ENCODE assay signal across 9 cellular contexts in the genomic region with DNA sequence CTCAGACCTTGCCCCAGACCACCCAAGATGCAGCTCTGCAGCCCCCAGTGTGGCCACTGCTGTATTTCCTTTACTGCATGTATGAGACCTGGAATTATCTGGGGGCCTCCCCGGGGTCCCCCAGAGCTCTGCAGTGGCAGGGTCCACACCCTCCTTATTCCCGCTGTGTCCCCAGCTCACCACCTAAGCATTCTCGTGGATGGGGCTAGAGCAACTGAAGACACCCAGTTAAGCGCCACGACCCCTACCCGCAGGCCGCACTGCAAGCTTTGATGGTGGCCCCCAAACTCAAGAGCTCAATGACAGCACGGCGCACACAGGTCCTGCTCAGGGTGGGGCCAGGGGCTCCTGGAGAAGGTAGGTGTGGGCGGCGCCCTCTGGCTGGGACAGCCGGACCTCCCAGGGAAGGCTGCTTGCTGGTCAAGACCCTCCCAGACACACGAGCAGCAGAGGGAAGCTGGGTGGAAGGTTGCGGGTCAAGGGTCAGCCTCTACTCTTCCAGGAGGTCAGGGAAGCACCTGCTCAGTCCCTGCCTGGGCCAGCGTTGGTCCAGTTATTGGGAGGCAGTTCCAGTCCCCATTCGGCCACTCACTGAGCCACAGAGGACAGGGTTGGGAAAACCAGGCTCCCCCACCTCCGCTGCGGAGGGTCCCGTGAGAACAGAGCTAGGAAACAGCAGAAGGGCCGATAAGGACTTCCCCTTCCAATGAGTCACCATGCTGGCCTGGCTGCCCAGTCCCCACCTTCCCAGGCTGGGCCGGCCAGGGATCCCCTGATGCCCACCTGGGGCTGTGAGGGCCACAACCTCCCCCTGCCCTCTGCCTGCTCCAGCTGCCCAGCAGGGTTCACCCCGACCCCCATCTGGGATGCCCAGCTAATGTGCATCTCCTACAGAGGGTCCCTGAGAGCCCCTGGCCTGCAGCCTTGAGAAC. TPM values are rescaled to one million over a fixed set of nuclear protein-coding genes. Genes with fewer than 3 reads are reported as not detected.
DNase-seq lines count a peak whose midpoint lies in the region; FAIRE-seq and TF ChIP-seq lines count a peak whose summit lies in the region.
"Had no signal": no experiment of that assay in that cellular context is flagged by ENCODE, and none has a peak within 500 bp of the region (broad histone marks: within the 10 kb centered on the region; RNA-seq: fewer than 3 reads in every experiment).

No MANE protein-coding gene starts in this region.

- no peak for TF ChIP-seq CTCF in mammary epithelial cell (conservative IDR thresholded peaks at IDR 0.05 in 1 of 2, IDR thresholded peaks at IDR 0.05 in 1 of 2; ENCODE audit: extremely low read depth in 1 of 2, insufficient read depth in 1 of 2, low read depth in 1 of 2, low read length in 2 of 2)
- no peak for TF ChIP-seq CTCF in kidney (IDR thresholded peaks at IDR 0.05; ENCODE audit: borderline replicate concordance, extremely low read depth, insufficient read depth)
- TF ChIP-seq CTCF in smooth muscle cell (IDR thresholded peaks at IDR 0.05; ENCODE audit: borderline replicate concordance, insufficient read depth, poor library complexity, severe bottlenecking) = no peak
- no peak for TF ChIP-seq CTCF in MM.1S (IDR thresholded peaks at IDR 0.05; ENCODE audit: low read length)

- no TSS peak for BruUV-seq in mammary epithelial cell (replicated peaks; lab: Mats Ljungman, UMichigan)

- dilution Hi-C loops in mammary epithelial cell (cut with HindIII; ENCODE audit: low sequenced_read_pairs) = loop anchor here (5.0 kb wide), 1 partner anchor 37 kb away; no protein-coding TSS in a partner anchor

- no peaks in the 10 kb centered on the region for H4K20me1 ChIP-seq in mammary epithelial cell (ENCODE audit: insufficient read depth, low read length)
- peaks cover 57% of the 10 kb centered on the region for H4K20me1 ChIP-seq in smooth muscle cell (ENCODE audit: low read depth)
- H4K20me1 ChIP-seq in MM.1S (ENCODE audit: insufficient read depth, low read length) = no peaks in the 10 kb centered on the region

- DNase-seq in HT-29 (ENCODE audit: low spot score) (peak; percentile 65), mammary epithelial cell (no peak), kidney (peak; percentile 79), smooth muscle cell (lab: John Stamatoyannopoulos, UW; ENCODE audit: unreplicated experiment) (no peak), glomerular visceral epithelial cell (ENCODE audit: extremely low spot score) (no peak), kidney tubule cell (ENCODE audit: low spot score) (no peak), MM.1S (no peak), HEK293T (ENCODE audit: extremely low spot score) (no peak)
- DNase-seq: naive thymus-derived CD4-positive, alpha-beta T cell had no signal

- WGBS in mammary epithelial cell (ENCODE audit: low coverage, missing lambda C conversion rate) = 81% methylated on average over 13 of the region's 22 CpGs
- 65% methylated on average over 22 of the region's 22 CpGs for WGBS in smooth muscle cell (ENCODE audit: low lambda C conversion rate)

- CTCF ChIA-PET in mammary epithelial cell (lab: Charles Lee; ENCODE audit: low non-redundant PET) = interaction anchor here (0.6 kb wide), 1 partner anchor 29 kb away, joined by 3 read pairs; no protein-coding TSS in a partner anchor
- CTCF ChIA-PET in HEK293T (lab: Yijun Ruan, JAX) = interaction anchor here (0.5 to 2.5 kb wide), 2 partner anchors 19 to 208 kb away, joined by 4 to 9 read pairs; no protein-coding TSS in a partner anchor

- H3K9ac ChIP-seq in mammary epithelial cell (ENCODE audit: insufficient read depth, low read length) (no peak overlapping the region), kidney (ENCODE audit: low read length in 2 of 2) (peak overlapping the region in 1 of 2 donors; percentile 89), smooth muscle cell (ENCODE audit: low read depth) (no peak overlapping the region), MM.1S (ENCODE audit: low read length) (no peak overlapping the region)

- H3K27me3 ChIP-seq in mammary epithelial cell (ENCODE audit: insufficient read depth, low read length) (no peaks in the 10 kb centered on the region), smooth muscle cell (ENCODE audit: low read depth) (no peaks in the 10 kb centered on the region), MM.1S (replicated peaks; ENCODE audit: insufficient read depth, low read length) (no peaks in the 10 kb centered on the region)

- H2AFZ ChIP-seq in mammary epithelial cell (ENCODE audit: low read depth, low read length) (no peak overlapping the region), smooth muscle cell (ENCODE audit: low read depth) (no peak overlapping the region), MM.1S (ENCODE audit: low read length) (no peak overlapping the region)

- H3K36me3 ChIP-seq in mammary epithelial cell (ENCODE audit: insufficient read depth, low read length) = no peaks in the 10 kb centered on the region
- H3K36me3 ChIP-seq in kidney (ENCODE audit: control insufficient read depth in 1 of 2, insufficient read depth in 2 of 2, low read length in 2 of 2) = no peaks in the 10 kb centered on the region
- H3K36me3 ChIP-seq in smooth muscle cell (ENCODE audit: low read depth) = no peaks in the 10 kb centered on the region
- no peaks in the 10 kb centered on the region for H3K36me3 ChIP-seq in MM.1S (replicated peaks; ENCODE audit: insufficient read depth, low read length)

- H3K79me2 ChIP-seq in mammary epithelial cell (ENCODE audit: insufficient read depth, low read length) (peaks cover 73% of the 10 kb centered on the region), smooth muscle cell (ENCODE audit: low read depth) (peaks cover 14% of the 10 kb centered on the region), MM.1S (ENCODE audit: low read length) (peaks cover 50% of the 10 kb centered on the region)

- H3K4me1 ChIP-seq in mammary epithelial cell (ENCODE audit: insufficient read depth, low read length) (peaks cover 76% of the 10 kb centered on the region), kidney (ENCODE audit: control insufficient read depth in 1 of 2, insufficient read depth in 1 of 2, low read depth in 1 of 2, low read length in 2 of 2) (peaks cover 24 to 64% of the 10 kb centered on the region in 2 donors), smooth muscle cell (ENCODE audit: low read depth) (peaks cover 68% of the 10 kb centered on the region), MM.1S (ENCODE audit: low read length) (peaks cover 13% of the 10 kb centered on the region)

- H3K9me3 ChIP-seq in mammary epithelial cell (replicated peaks; ENCODE audit: insufficient read depth, low read length) (no peaks in the 10 kb centered on the region), kidney (ENCODE audit: control insufficient read depth in 1 of 2, low read length in 2 of 2) (no peaks in the 10 kb centered on the region), smooth muscle cell (replicated peaks; ENCODE audit: low read depth) (no peaks in the 10 kb centered on the region), MM.1S (replicated peaks; ENCODE audit: insufficient read depth, low read length) (no peaks in the 10 kb centered on the region)

- H3K27ac ChIP-seq in mammary epithelial cell (ENCODE audit: insufficient read depth, low read depth, low read length) = no peak overlapping the region
- peak overlapping the region; percentile 91 to 95 for H3K27ac ChIP-seq in kidney (ENCODE audit: low read depth in 2 of 2, low read length in 2 of 2)
- peak overlapping the region; percentile 47 for H3K27ac ChIP-seq in smooth muscle cell (ENCODE audit: low read depth)
- H3K27ac ChIP-seq in MM.1S (ENCODE audit: low read length) = no peak overlapping the region

- no peaks in the 10 kb centered on the region for H3K9me2 ChIP-seq in MM.1S (replicated peaks; ENCODE audit: insufficient read depth, low read length)

- POLR2A ChIA-PET in HEK293T (lab: Yijun Ruan, JAX) = interaction anchor here (1.0 to 2.3 kb wide), 2 partner anchors 23 to 62 kb away, joined by 3 to 8 read pairs; a partner anchor contains a TSS

- in situ Hi-C loops in mammary epithelial cell (cut with MboI; ENCODE audit: low sequenced_read_pairs in 2 of 2) = no loop called here

- intact Hi-C loops in mammary epithelial cell (cut with micrococcal nuclease) = loop anchor here (2.0 kb wide), 1 partner anchor 15 kb away; no protein-coding TSS in a partner anchor
- intact Hi-C loops in kidney (cut with DNase I) = no loop called here

- H3K4me2 ChIP-seq in mammary epithelial cell (ENCODE audit: insufficient read depth, low read depth, low read length) = peak overlapping the region; percentile 78
- H3K4me2 ChIP-seq in smooth muscle cell = peak overlapping the region; percentile 99
- no peak overlapping the region for H3K4me2 ChIP-seq in MM.1S (ENCODE audit: low read depth, low read length)

- H3F3A ChIP-seq in smooth muscle cell (ENCODE audit: low read depth) = no peaks in the 10 kb centered on the region
- H3F3A ChIP-seq in MM.1S (ENCODE audit: insufficient read depth, low read length) = peaks cover 4% of the 10 kb centered on the region; the same call in 1 of the 2 replicates

- no peak for FAIRE-seq in kidney (lab: Jason Lieb, UNC)

- peak overlapping the region in 1 of 3 experiments; percentile 14 for H3K4me3 ChIP-seq in mammary epithelial cell (replicated peaks in 1 of 3; ENCODE audit: insufficient read depth in 1 of 3, low read depth in 2 of 3, low read length in 3 of 3)
- H3K4me3 ChIP-seq in kidney (ENCODE audit: low read length in 2 of 2) = peak overlapping the region; percentile 34 to 73
- H3K4me3 ChIP-seq in smooth muscle cell = no peak overlapping the region
- no peak overlapping the region for H3K4me3 ChIP-seq in MM.1S (ENCODE audit: low read length)

TF ChIP-seq in HEK293T, 16 proteins besides CTCF, POLR2A, EP300 and RAD21:
- TF ChIP-seq FOXA1 (IDR thresholded peaks at IDR 0.05) (no peak), ARNT (IDR thresholded peaks at IDR 0.05) (no peak)

RNA-seq across cellular contexts. Expression of a gene that starts 2.9 kb away (rescaled TPM):
- 286 and 336 TPM in 2 replicates for total RNA-seq in HT-29 (2014; rRNA removed; shearing (Covaris generic))
- total RNA-seq in mammary epithelial cell (100 to 1,000 TPM in 1 of 2 donors, 10 to 100 TPM in 1; 71.3 to 220 TPM), kidney (342 TPM), smooth muscle cell (27.5 and 30.0 TPM in 2 replicates)
- polyA plus RNA-seq in mammary epithelial cell (9.7 TPM), kidney (ENCODE audit: insufficient read depth, low read depth, low replicate concordance) (94.0 TPM), smooth muscle cell (27.6 and 132 TPM in 2 replicates)
- 19.0 TPM for polyA minus RNA-seq in mammary epithelial cell
- polyA plus RNA-seq: naive thymus-derived CD4-positive, alpha-beta T cell had no signal

RNA-seq across cellular contexts. Expression of a gene that starts 22.7 kb away (rescaled TPM):
- 3,073 and 3,139 TPM in 2 replicates for total RNA-seq in HT-29 (2014; rRNA removed; shearing (Covaris generic))
- 1,000 to 10,000 TPM in 1 of 2 donors, 100 to 1,000 TPM in 1; 894 to 1,553 TPM for total RNA-seq in mammary epithelial cell
- polyA plus RNA-seq in mammary epithelial cell = 3,470 TPM
- 261 TPM for polyA minus RNA-seq in mammary epithelial cell
- 1,221 TPM for total RNA-seq in kidney
- polyA plus RNA-seq in kidney (ENCODE audit: insufficient read depth, low read depth, low replicate concordance) = 2,336 TPM
- 2,536 and 4,082 TPM in 2 replicates for total RNA-seq in smooth muscle cell
- 438 and 495 TPM in 2 replicates for polyA plus RNA-seq in smooth muscle cell

RNA-seq across cellular contexts. Expression of a gene that starts 42.9 kb away (rescaled TPM):
- total RNA-seq in HT-29 (2014; rRNA removed; shearing (Covaris generic)) = 9.5 and 9.8 TPM in 2 replicates
- total RNA-seq in mammary epithelial cell = 1 to 10 TPM; 2.3 to 4.4 TPM
- 4.7 TPM for polyA plus RNA-seq in mammary epithelial cell
- polyA minus RNA-seq in mammary epithelial cell = 12.8 TPM
- total RNA-seq in kidney = 4.5 TPM
- polyA plus RNA-seq in kidney (ENCODE audit: insufficient read depth, low read depth, low replicate concordance) = 2.0 TPM
- total RNA-seq in smooth muscle cell = 5.2 and 7.6 TPM in 2 replicates
- polyA plus RNA-seq in smooth muscle cell = 7.4 and 13.7 TPM in 2 replicates

Comparison
In these comparisons a context has a peak if more than half of its experiments do, and no peak if none do; other contexts are left out.
1. DNase-seq: peak in HT-29 (single experiment) and kidney (single experiment); none in mammary epithelial cell (single experiment), smooth muscle cell (single experiment), glomerular visceral epithelial cell (single experiment), kidney tubule cell (single experiment), MM.1S (single experiment) and HEK293T (single experiment).
2. H3K27ac ChIP-seq: peak in kidney (2 of 2) and smooth muscle cell (single experiment); none in mammary epithelial cell (single experiment) and MM.1S (single experiment).
3. H3K4me3 ChIP-seq: peak in kidney (2 of 2); none in smooth muscle cell (single experiment) and MM.1S (single experiment).